In genomic region chr3:24596626-24597025, GRCh38 we compare ENCODE assay signal across 18 cellular contexts.
"Had no signal": no experiment of that assay in that cellular context is flagged by ENCODE, and none has a peak within 500 bp of the region (broad histone marks: within the 10 kb centered on the region; RNA-seq: fewer than 3 reads in every experiment).

No MANE protein-coding gene starts in this region.

- DNase-seq: cortex of kidney; dorsolateral prefrontal cortex; effector CD8-positive, alpha-beta T cell; kidney glomerular epithelial cell; mucosa of descending colon; naive thymus-derived CD8-positive, alpha-beta T cell; sigmoid colon; small intestine; stimulated activated CD4-positive, alpha-beta T cell treated with anti-CD3 and anti-CD28 coated beads, Interleukin-2, amount 100 ng/mL, for 48 hours; stimulated activated CD8-positive, alpha-beta memory T cell treated with anti-CD3 and anti-CD28 coated beads, Interleukin-4, amount 100 ng/mL, for 48 hours; stimulated activated naive CD8-positive, alpha-beta T cell treated with anti-CD3 and anti-CD28 coated beads, Interleukin-15, Interleukin-2, amounts not matched to agents 100 U/mL and 50 U/mL, for 24 hours; thyroid gland had no signal

- ATAC-seq: left lobe of liver; naive thymus-derived CD8-positive, alpha-beta T cell; stimulated activated effector memory CD8-positive, alpha-beta T cell treated with anti-CD3 and anti-CD28 coated beads, Interleukin-12 subunit alpha, Interleukin-12 subunit beta, amount 100 ng/mL, for 72 hours; stimulated activated naive CD8-positive, alpha-beta T cell treated with anti-CD3 and anti-CD28 coated beads, Interleukin-15, Interleukin-2, amounts not matched to agents 100 U/mL and 50 U/mL, for 24 hours had no signal

- H3K4me3 ChIP-seq: dorsolateral prefrontal cortex, esophagus muscularis mucosa, mucosa of descending colon, sigmoid colon, suprapubic skin, thyroid gland had no signal

- H3K36me3 ChIP-seq: esophagus muscularis mucosa, neutrophil, sigmoid colon, suprapubic skin, thyroid gland had no signal

- H3K4me1 Mint-ChIP-seq: naive thymus-derived CD8-positive, alpha-beta T cell; stimulated activated effector memory CD8-positive, alpha-beta T cell treated with anti-CD3 and anti-CD28 coated beads, Interleukin-12 subunit alpha, Interleukin-12 subunit beta, amount 100 ng/mL, for 72 hours had no signal

- H3K4me1 ChIP-seq: thyroid gland had no signal

- H3K27ac ChIP-seq: dorsolateral prefrontal cortex, esophagus muscularis mucosa, neutrophil, sigmoid colon, suprapubic skin, thyroid gland had no signal

- H3K27me3 Mint-ChIP-seq: type B pancreatic cell had no signal

- H3K27ac Mint-ChIP-seq: naive thymus-derived CD8-positive, alpha-beta T cell; stimulated activated effector memory CD8-positive, alpha-beta T cell treated with anti-CD3 and anti-CD28 coated beads, Interleukin-12 subunit alpha, Interleukin-12 subunit beta, amount 100 ng/mL, for 72 hours; type B pancreatic cell had no signal

- H3K27me3 ChIP-seq: dorsolateral prefrontal cortex, esophagus muscularis mucosa, neutrophil, sigmoid colon, suprapubic skin, thyroid gland had no signal

- H3K9me3 ChIP-seq: esophagus muscularis mucosa, mucosa of descending colon, neutrophil, sigmoid colon, suprapubic skin, thyroid gland had no signal

- H3K36me3 Mint-ChIP-seq: naive thymus-derived CD8-positive, alpha-beta T cell; stimulated activated effector memory CD8-positive, alpha-beta T cell treated with anti-CD3 and anti-CD28 coated beads, Interleukin-12 subunit alpha, Interleukin-12 subunit beta, amount 100 ng/mL, for 72 hours; type B pancreatic cell had no signal

- H3K4me3 Mint-ChIP-seq: naive thymus-derived CD8-positive, alpha-beta T cell; stimulated activated effector memory CD8-positive, alpha-beta T cell treated with anti-CD3 and anti-CD28 coated beads, Interleukin-12 subunit alpha, Interleukin-12 subunit beta, amount 100 ng/mL, for 72 hours; type B pancreatic cell had no signal

- H3K9me3 Mint-ChIP-seq: type B pancreatic cell had no signal
